Comparison of ENCODE assay signal across 2 cellular contexts in genomic region chr1:32989160-32989894, GRCh38.
TF ChIP-seq lines count a peak whose summit lies in the region.

No MANE protein-coding gene starts in this region.

TF ChIP-seq in liver, 16 proteins besides CTCF, POLR2A, EP300 and RAD21 (continued from another document):
- TF ChIP-seq REST (IDR thresholded peaks at IDR 0.05) (no peak), JUND (IDR thresholded peaks at IDR 0.05) (peak; percentile 47 to 67), YY1 (IDR thresholded peaks at IDR 0.05) (no peak), ATF3 (IDR thresholded peaks at IDR 0.05) (no peak), MAX (IDR thresholded peaks at IDR 0.05) (no peak), NR2F2 (IDR thresholded peaks at IDR 0.05) (peak; percentile 48), RXRA (IDR thresholded peaks at IDR 0.05) (no peak)

TF ChIP-seq in HepG2, 621 proteins besides CTCF, POLR2A, EP300 and RAD21 (continued from another document):
- TF ChIP-seq MEIS1 (CRISPR knock-in tag; IDR thresholded peaks at IDR 0.05; ENCODE audit: borderline replicate concordance) (no peak), SIX1 (CRISPR knock-in tag; IDR thresholded peaks at IDR 0.05; ENCODE audit: borderline replicate concordance) (no peak), ZBTB10 (CRISPR knock-in tag; IDR thresholded peaks at IDR 0.05; ENCODE audit: borderline replicate concordance) (no peak), USF2 (IDR thresholded peaks at IDR 0.05; ENCODE audit: low read depth, low read length) (no peak), USF2 (CRISPR knock-in tag; IDR thresholded peaks at IDR 0.05; ENCODE audit: borderline replicate concordance) (no peak), GLI4 (CRISPR knock-in tag; IDR thresholded peaks at IDR 0.05; ENCODE audit: borderline replicate concordance) (no peak), PHF21A (CRISPR knock-in tag; IDR thresholded peaks at IDR 0.05) (no peak), ZNF605 (CRISPR knock-in tag; IDR thresholded peaks at IDR 0.05) (no peak), GABPB1 (CRISPR knock-in tag; IDR thresholded peaks at IDR 0.05) (no peak), ZBTB7B (CRISPR knock-in tag; IDR thresholded peaks at IDR 0.05) (no peak), ZNF44 (CRISPR knock-in tag; IDR thresholded peaks at IDR 0.05) (no peak), ATRX (CRISPR knock-in tag; IDR thresholded peaks at IDR 0.05; ENCODE audit: borderline replicate concordance) (no peak)
